1 cellular context compared by ENCODE assay signal in genomic region chr14:23953464-23954278, GRCh38.
TF ChIP-seq lines count a peak whose summit lies in the region.

DHRS4 (plus strand) TSS chr14:23953770; CDS start chr14:23953789, 19 bp downstream.

TF ChIP-seq in GM12878, 131 proteins besides CTCF, POLR2A, EP300 and RAD21 (continued from another document and continues in another):
- TF ChIP-seq NFIC (IDR thresholded peaks at IDR 0.05; ENCODE audit: low read depth, low read length) (no peak), CHD1 (IDR thresholded peaks at IDR 0.05; ENCODE audit: low read depth, low read length) (no peak), TCF7 (IDR thresholded peaks at IDR 0.05; ENCODE audit: borderline replicate concordance) (no peak), MEF2B (IDR thresholded peaks at IDR 0.05; ENCODE audit: partially characterized antibody, poor library complexity, severe bottlenecking) (no peak), ASH2L (IDR thresholded peaks at IDR 0.05; ENCODE audit: borderline replicate concordance, low read depth) (no peak), PAX8 (IDR thresholded peaks at IDR 0.05) (no peak), ZBTB40 (IDR thresholded peaks at IDR 0.05; ENCODE audit: borderline replicate concordance) (no peak), SREBF1 (IDR thresholded peaks at IDR 0.05; ENCODE audit: low read length) (no peak), MEF2A (IDR thresholded peaks at IDR 0.05; ENCODE audit: insufficient read depth, low read depth, low read length) (no peak), ZNF622 (IDR thresholded peaks at IDR 0.05) (no peak), PRDM15 (CRISPR knock-in tag; IDR thresholded peaks at IDR 0.05) (no peak), GABPA (IDR thresholded peaks at IDR 0.05; ENCODE audit: low read depth) (no peak), BRCA1 (IDR thresholded peaks at IDR 0.05; ENCODE audit: low read depth, low read length) (no peak), ZNF274 (IDR thresholded peaks at IDR 0.05; ENCODE audit: insufficient read depth, insufficient read length) (no peak), PBX3 (IDR thresholded peaks at IDR 0.05; ENCODE audit: insufficient replicate concordance, low read depth, low read length) (no peak), SREBF2 (IDR thresholded peaks at IDR 0.05; ENCODE audit: low read length) (no peak), SP1 (IDR thresholded peaks at IDR 0.05; ENCODE audit: low read depth, low read length) (no peak), POU2F2 (IDR thresholded peaks at IDR 0.05; ENCODE audit: borderline replicate concordance, low read depth, low read length) (no peak), RUNX3 (IDR thresholded peaks at IDR 0.05; ENCODE audit: low read length) (peak; percentile 30; the same call in 1 of the 2 replicates), ZNF217 (IDR thresholded peaks at IDR 0.05) (no peak)
- TF ChIP-seq, protein P1, sequence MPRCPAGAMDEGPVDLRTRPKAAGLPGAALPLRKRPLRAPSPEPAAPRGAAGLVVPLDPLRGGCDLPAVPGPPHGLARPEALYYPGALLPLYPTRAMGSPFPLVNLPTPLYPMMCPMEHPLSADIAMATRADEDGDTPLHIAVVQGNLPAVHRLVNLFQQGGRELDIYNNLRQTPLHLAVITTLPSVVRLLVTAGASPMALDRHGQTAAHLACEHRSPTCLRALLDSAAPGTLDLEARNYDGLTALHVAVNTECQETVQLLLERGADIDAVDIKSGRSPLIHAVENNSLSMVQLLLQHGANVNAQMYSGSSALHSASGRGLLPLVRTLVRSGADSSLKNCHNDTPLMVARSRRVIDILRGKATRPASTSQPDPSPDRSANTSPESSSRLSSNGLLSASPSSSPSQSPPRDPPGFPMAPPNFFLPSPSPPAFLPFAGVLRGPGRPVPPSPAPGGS (IDR thresholded peaks at IDR 0.05; ENCODE audit: borderline replicate concordance, insufficient read depth, low read depth, low read length, poor library complexity, severe bottlenecking) = no peak
- TF ChIP-seq, protein P2, sequence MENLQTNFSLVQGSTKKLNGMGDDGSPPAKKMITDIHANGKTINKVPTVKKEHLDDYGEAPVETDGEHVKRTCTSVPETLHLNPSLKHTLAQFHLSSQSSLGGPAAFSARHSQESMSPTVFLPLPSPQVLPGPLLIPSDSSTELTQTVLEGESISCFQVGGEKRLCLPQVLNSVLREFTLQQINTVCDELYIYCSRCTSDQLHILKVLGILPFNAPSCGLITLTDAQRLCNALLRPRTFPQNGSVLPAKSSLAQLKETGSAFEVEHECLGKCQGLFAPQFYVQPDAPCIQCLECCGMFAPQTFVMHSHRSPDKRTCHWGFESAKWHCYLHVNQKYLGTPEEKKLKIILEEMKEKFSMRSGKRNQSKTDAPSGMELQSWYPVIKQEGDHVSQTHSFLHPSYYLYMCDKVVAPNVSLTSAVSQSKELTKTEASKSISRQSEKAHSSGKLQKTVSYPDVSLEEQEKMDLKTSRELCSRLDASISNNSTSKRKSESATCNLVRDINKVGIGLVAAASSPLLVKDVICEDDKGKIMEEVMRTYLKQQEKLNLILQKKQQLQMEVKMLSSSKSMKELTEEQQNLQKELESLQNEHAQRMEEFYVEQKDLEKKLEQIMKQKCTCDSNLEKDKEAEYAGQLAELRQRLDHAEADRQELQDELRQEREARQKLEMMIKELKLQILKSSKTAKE (IDR thresholded peaks at IDR 0.05; ENCODE audit: low read depth, poor library complexity, severe bottlenecking) = peak; percentile 53
- TF ChIP-seq, protein P3, sequence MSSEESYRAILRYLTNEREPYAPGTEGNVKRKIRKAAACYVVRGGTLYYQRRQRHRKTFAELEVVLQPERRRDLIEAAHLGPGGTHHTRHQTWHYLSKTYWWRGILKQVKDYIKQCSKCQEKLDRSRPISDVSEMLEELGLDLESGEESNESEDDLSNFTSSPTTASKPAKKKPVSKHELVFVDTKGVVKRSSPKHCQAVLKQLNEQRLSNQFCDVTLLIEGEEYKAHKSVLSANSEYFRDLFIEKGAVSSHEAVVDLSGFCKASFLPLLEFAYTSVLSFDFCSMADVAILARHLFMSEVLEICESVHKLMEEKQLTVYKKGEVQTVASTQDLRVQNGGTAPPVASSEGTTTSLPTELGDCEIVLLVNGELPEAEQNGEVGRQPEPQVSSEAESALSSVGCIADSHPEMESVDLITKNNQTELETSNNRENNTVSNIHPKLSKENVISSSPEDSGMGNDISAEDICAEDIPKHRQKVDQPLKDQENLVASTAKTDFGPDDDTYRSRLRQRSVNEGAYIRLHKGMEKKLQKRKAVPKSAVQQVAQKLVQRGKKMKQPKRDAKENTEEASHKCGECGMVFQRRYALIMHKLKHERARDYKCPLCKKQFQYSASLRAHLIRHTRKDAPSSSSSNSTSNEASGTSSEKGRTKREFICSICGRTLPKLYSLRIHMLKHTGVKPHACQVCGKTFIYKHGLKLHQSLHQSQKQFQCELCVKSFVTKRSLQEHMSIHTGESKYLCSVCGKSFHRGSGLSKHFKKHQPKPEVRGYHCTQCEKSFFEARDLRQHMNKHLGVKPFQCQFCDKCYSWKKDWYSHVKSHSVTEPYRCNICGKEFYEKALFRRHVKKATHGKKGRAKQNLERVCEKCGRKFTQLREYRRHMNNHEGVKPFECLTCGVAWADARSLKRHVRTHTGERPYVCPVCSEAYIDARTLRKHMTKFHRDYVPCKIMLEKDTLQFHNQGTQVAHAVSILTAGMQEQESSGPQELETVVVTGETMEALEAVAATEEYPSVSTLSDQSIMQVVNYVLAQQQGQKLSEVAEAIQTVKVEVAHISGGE (CRISPR knock-in tag; IDR thresholded peaks at IDR 0.05) = no peak
- TF ChIP-seq, protein P4, sequence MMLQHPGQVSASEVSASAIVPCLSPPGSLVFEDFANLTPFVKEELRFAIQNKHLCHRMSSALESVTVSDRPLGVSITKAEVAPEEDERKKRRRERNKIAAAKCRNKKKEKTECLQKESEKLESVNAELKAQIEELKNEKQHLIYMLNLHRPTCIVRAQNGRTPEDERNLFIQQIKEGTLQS (IDR thresholded peaks at IDR 0.05; ENCODE audit: borderline replicate concordance, extremely low read depth, low read depth, low read length) = no peak
- TF ChIP-seq, protein P5, sequence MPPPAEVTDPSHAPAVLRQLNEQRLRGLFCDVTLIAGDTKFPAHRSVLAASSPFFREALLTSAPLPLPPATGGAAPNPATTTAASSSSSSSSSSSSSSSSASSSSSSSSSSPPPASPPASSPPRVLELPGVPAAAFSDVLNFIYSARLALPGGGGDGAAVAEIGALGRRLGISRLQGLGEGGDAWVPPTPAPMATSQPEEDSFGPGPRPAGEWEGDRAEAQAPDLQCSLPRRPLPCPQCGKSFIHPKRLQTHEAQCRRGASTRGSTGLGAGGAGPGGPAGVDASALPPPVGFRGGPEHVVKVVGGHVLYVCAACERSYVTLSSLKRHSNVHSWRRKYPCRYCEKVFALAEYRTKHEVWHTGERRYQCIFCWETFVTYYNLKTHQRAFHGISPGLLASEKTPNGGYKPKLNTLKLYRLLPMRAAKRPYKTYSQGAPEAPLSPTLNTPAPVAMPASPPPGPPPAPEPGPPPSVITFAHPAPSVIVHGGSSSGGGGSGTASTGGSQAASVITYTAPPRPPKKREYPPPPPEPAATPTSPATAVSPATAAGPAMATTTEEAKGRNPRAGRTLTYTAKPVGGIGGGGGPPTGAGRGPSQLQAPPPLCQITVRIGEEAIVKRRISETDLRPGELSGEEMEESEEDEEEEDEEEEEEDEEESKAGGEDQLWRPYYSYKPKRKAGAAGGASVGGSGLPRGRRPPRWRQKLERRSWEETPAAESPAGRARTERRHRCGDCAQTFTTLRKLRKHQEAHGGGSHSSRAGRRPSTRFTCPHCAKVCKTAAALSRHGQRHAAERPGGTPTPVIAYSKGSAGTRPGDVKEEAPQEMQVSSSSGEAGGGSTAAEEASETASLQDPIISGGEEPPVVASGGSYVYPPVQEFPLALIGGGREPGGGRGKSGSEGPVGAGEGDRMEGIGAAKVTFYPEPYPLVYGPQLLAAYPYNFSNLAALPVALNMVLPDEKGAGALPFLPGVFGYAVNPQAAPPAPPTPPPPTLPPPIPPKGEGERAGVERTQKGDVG (CRISPR knock-in tag; IDR thresholded peaks at IDR 0.05) = no peak
- TF ChIP-seq, protein P6, sequence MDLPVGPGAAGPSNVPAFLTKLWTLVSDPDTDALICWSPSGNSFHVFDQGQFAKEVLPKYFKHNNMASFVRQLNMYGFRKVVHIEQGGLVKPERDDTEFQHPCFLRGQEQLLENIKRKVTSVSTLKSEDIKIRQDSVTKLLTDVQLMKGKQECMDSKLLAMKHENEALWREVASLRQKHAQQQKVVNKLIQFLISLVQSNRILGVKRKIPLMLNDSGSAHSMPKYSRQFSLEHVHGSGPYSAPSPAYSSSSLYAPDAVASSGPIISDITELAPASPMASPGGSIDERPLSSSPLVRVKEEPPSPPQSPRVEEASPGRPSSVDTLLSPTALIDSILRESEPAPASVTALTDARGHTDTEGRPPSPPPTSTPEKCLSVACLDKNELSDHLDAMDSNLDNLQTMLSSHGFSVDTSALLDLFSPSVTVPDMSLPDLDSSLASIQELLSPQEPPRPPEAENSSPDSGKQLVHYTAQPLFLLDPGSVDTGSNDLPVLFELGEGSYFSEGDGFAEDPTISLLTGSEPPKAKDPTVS (IDR thresholded peaks at IDR 0.05; ENCODE audit: low read depth, low read length) = no peak
- TF ChIP-seq, protein P7, sequence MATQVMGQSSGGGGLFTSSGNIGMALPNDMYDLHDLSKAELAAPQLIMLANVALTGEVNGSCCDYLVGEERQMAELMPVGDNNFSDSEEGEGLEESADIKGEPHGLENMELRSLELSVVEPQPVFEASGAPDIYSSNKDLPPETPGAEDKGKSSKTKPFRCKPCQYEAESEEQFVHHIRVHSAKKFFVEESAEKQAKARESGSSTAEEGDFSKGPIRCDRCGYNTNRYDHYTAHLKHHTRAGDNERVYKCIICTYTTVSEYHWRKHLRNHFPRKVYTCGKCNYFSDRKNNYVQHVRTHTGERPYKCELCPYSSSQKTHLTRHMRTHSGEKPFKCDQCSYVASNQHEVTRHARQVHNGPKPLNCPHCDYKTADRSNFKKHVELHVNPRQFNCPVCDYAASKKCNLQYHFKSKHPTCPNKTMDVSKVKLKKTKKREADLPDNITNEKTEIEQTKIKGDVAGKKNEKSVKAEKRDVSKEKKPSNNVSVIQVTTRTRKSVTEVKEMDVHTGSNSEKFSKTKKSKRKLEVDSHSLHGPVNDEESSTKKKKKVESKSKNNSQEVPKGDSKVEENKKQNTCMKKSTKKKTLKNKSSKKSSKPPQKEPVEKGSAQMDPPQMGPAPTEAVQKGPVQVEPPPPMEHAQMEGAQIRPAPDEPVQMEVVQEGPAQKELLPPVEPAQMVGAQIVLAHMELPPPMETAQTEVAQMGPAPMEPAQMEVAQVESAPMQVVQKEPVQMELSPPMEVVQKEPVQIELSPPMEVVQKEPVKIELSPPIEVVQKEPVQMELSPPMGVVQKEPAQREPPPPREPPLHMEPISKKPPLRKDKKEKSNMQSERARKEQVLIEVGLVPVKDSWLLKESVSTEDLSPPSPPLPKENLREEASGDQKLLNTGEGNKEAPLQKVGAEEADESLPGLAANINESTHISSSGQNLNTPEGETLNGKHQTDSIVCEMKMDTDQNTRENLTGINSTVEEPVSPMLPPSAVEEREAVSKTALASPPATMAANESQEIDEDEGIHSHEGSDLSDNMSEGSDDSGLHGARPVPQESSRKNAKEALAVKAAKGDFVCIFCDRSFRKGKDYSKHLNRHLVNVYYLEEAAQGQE (IDR thresholded peaks at IDR 0.05; ENCODE audit: low read depth, low read length) = no peak
